21 cellular contexts compared by ENCODE assay signal in the genomic region with DNA sequence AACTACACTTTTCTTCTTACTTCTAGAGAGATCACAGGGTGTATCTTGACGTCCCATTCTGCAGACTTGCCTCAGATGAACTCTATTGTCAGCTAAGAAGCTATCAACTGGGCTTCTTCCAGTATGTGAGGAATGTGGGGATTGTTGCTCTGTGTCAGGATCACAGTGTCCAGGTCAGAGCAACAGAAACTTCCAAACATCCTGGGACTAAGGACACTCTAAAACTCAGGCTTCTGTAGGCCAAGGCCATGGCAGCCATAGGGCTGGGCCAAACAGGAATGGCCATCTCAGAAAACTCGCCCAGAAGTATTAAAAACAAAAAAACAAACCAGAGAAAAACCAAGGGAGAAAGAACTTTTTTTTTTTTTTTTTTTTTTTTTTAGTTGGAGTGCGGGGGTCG.
"Had no signal": no experiment of that assay in that cellular context is flagged by ENCODE, and none has a peak within 500 bp of the region (broad histone marks: within the 10 kb centered on the region; RNA-seq: fewer than 3 reads in every experiment).

No MANE protein-coding gene starts in this region.

- ATAC-seq: foreskin keratinocyte; left lung; mucosa of descending colon; naive thymus-derived CD8-positive, alpha-beta T cell had no signal

- H3K27ac Mint-ChIP-seq: immature natural killer cell; naive thymus-derived CD8-positive, alpha-beta T cell had no signal

- H3K27me3 ChIP-seq: esophagus muscularis mucosa, foreskin keratinocyte, left lung, sigmoid colon, stomach had no signal

- H3K36me3 Mint-ChIP-seq: immature natural killer cell; naive thymus-derived CD8-positive, alpha-beta T cell had no signal

- H3K36me3 ChIP-seq: esophagus muscularis mucosa, left lung, prostate gland, sigmoid colon, stomach had no signal

- H3K4me1 ChIP-seq: foreskin keratinocyte, left lung, parathyroid adenoma, prostate gland, stomach had no signal

- H3K9me3 ChIP-seq: esophagus muscularis mucosa, left lung, mucosa of descending colon, prostate gland, sigmoid colon, stomach had no signal

- H3K4me3 Mint-ChIP-seq: immature natural killer cell; naive thymus-derived CD8-positive, alpha-beta T cell; neural crest cell had no signal

- H3K27ac ChIP-seq: epithelial cell of prostate, esophagus muscularis mucosa, foreskin keratinocyte, left lung, parathyroid adenoma, prostate gland, sigmoid colon, stomach had no signal

- H3K9me3 Mint-ChIP-seq: immature natural killer cell; naive thymus-derived CD8-positive, alpha-beta T cell had no signal

- H3K4me3 ChIP-seq: esophagus muscularis mucosa, left lung, lung, mucosa of descending colon, prostate gland, sigmoid colon, stomach had no signal

- DNase-seq: effector memory CD4-positive, alpha-beta T cell; foreskin keratinocyte; immature natural killer cell; left lung; mesenchymal stem cell; mucosa of descending colon; naive thymus-derived CD8-positive, alpha-beta T cell; occipital lobe; sigmoid colon; small intestine; stimulated activated CD4-positive, alpha-beta T cell treated with anti-CD3 and anti-CD28 coated beads, Interleukin-12 subunit alpha, Interleukin-12 subunit beta, amount 100 ng/mL, for 4 hours; stimulated activated naive CD4-positive, alpha-beta T cell; stomach; substantia nigra; trophoblast cell had no signal
